In the genomic region with DNA sequence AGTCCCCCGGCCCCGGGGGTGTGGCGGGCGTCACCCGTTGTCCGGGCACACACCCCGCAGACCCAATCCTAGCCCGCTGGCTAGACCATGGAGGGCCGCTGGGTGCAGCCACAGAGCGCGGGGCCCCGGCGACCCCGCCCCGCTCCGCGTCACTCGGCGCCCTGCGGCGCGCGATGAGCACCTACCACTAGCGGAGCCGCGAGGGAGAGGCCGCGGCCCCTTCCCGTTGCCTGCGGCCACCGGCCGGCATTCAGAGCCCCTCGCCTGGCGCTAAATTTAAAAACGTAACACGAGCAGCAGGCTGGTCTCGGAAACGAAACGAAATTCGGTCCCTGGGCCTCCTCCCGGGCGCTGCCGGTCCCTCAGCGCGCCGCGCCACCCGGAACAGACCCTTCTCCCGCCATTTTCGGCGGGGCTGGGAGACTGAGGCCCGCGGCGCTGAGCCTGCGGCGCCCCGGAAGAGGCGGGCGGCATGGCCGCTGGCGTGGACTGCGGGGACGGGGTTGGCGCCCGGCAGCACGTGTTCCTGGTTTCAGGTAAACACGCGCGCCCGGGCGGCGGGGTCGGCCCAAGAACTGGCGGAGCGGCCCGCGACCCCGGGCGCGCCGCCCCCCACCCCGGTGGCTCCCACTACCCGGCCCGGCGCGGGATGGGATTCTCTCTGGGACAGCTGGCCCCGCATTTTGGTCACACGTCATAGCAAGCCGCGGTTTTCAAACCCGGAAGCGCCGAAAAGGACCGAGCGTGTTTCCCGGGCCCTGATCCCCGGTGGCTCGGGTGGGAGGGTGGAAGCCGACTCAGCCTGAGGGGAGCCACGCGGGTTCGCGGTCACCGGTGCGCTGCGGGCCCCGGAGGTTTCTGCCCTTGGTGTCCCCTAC, we compare ENCODE assay signal across 1 cellular context.
A peak's percentile ranks its signal among the peaks of the same experiment; 100 is the strongest.
TF ChIP-seq lines count a peak whose summit lies in the region.

A gene with protein sequence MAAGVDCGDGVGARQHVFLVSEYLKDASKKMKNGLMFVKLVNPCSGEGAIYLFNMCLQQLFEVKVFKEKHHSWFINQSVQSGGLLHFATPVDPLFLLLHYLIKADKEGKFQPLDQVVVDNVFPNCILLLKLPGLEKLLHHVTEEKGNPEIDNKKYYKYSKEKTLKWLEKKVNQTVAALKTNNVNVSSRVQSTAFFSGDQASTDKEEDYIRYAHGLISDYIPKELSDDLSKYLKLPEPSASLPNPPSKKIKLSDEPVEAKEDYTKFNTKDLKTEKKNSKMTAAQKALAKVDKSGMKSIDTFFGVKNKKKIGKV (plus strand): TSS at position 187 of the 878 bp plus-strand sequence. CDS start 286 bp downstream, at position 473.

TF ChIP-seq in HEK293, 187 proteins besides CTCF, POLR2A, EP300 and RAD21 (continued from another document and continues in another):
- peak; percentile 67 for TF ChIP-seq ZIC2 (tag by site-specific recombination; IDR thresholded peaks at IDR 0.05)
- no peak for TF ChIP-seq ZNF670 (tag by site-specific recombination; IDR thresholded peaks at IDR 0.05; ENCODE audit: low read depth)
- TF ChIP-seq, protein P1, sequence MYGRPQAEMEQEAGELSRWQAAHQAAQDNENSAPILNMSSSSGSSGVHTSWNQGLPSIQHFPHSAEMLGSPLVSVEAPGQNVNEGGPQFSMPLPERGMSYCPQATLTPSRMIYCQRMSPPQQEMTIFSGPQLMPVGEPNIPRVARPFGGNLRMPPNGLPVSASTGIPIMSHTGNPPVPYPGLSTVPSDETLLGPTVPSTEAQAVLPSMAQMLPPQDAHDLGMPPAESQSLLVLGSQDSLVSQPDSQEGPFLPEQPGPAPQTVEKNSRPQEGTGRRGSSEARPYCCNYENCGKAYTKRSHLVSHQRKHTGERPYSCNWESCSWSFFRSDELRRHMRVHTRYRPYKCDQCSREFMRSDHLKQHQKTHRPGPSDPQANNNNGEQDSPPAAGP (tag by site-specific recombination; IDR thresholded peaks at IDR 0.05): 0 out of 2 replicates have a peak, but pooled peaks have one; percentile 35
- TF ChIP-seq ZNF558 (tag by site-specific recombination; IDR thresholded peaks at IDR 0.05): no peak
- no peak for TF ChIP-seq ZNF155 (tag by site-specific recombination; IDR thresholded peaks at IDR 0.05)
- TF ChIP-seq ZNF302 (tag by site-specific recombination; IDR thresholded peaks at IDR 0.05; ENCODE audit: low read depth): no peak
- no peak for TF ChIP-seq MYNN (tag by site-specific recombination; IDR thresholded peaks at IDR 0.05; ENCODE audit: borderline replicate concordance)
- peak; percentile 58 for TF ChIP-seq SP3 (tag by site-specific recombination; IDR thresholded peaks at IDR 0.05)
- TF ChIP-seq ZSCAN18 (tag by site-specific recombination; IDR thresholded peaks at IDR 0.05): no peak
- TF ChIP-seq ZNF621 (tag by site-specific recombination; IDR thresholded peaks at IDR 0.05): no peak
- no peak for TF ChIP-seq ZNF776 (tag by site-specific recombination; IDR thresholded peaks at IDR 0.05; ENCODE audit: borderline replicate concordance)
- no peak for TF ChIP-seq ZNF585B (tag by site-specific recombination; IDR thresholded peaks at IDR 0.05)
- no peak for TF ChIP-seq ZFHX2 (tag by site-specific recombination; conservative IDR thresholded peaks at IDR 0.05)
- TF ChIP-seq ZNF404 (tag by site-specific recombination; IDR thresholded peaks at IDR 0.05): no peak
- peak; percentile 87 for TF ChIP-seq ZBTB20 (tag by site-specific recombination; IDR thresholded peaks at IDR 0.05)
- no peak for TF ChIP-seq HOXC10 (CRISPR knock-in tag; IDR thresholded peaks at IDR 0.05)
- no peak for TF ChIP-seq ZNF747 (tag by site-specific recombination; IDR thresholded peaks at IDR 0.05)
- TF ChIP-seq ZNF626 (tag by site-specific recombination; IDR thresholded peaks at IDR 0.05): no peak
- peak; percentile 73; the same call in 1 of the 2 replicates for TF ChIP-seq KLF10 (tag by site-specific recombination; IDR thresholded peaks at IDR 0.05)
- TF ChIP-seq BCL11B (tag by site-specific recombination; IDR thresholded peaks at IDR 0.05; ENCODE audit: low read depth): peak; percentile 53; the same call in 1 of the 2 replicates
- 0 out of 2 replicates have a peak, but pooled peaks have one; percentile 31 for TF ChIP-seq ZNF324 (tag by site-specific recombination; IDR thresholded peaks at IDR 0.05)
- TF ChIP-seq ZNF610 (tag by site-specific recombination; IDR thresholded peaks at IDR 0.05; ENCODE audit: borderline replicate concordance): no peak
- TF ChIP-seq ZEB2 (tag by site-specific recombination; IDR thresholded peaks at IDR 0.05): peak; percentile 69
- TF ChIP-seq, protein P2, sequence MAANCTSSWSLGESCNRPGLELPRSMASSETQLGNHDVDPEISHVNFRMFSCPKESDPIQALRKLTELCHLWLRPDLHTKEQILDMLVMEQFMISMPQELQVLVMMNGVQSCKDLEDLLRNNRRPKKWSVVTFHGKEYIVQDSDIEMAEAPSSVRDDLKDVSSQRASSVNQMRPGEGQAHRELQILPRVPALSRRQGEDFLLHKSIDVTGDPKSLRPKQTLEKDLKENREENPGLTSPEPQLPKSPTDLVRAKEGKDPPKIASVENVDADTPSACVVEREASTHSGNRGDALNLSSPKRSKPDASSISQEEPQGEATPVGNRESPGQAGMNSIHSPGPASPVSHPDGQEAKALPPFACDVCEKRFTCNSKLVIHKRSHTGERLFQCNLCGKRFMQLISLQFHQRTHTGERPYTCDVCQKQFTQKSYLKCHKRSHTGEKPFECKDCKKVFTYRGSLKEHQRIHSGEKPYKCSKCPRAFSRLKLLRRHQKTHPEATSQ (tag by site-specific recombination; IDR thresholded peaks at IDR 0.05): 0 out of 2 replicates have a peak, but pooled peaks have one; percentile 68
- TF ChIP-seq ZBTB21 (tag by site-specific recombination; IDR thresholded peaks at IDR 0.05): no peak; the same call in 1 of the 2 replicates
- TF ChIP-seq KLF7 (tag by site-specific recombination; IDR thresholded peaks at IDR 0.05; ENCODE audit: borderline replicate concordance): peak; percentile 44; the same call in 1 of the 2 replicates
- TF ChIP-seq KLF8 (tag by site-specific recombination; IDR thresholded peaks at IDR 0.05): peak; percentile 49; the same call in 1 of the 2 replicates
- TF ChIP-seq ZFP69B (tag by site-specific recombination; IDR thresholded peaks at IDR 0.05): peak; percentile 62; the same call in 1 of the 2 replicates
- TF ChIP-seq ZNF133 (tag by site-specific recombination; IDR thresholded peaks at IDR 0.05): no peak
- TF ChIP-seq ZNF24 (tag by site-specific recombination; IDR thresholded peaks at IDR 0.05): peak; percentile 51; the same call in 1 of the 2 replicates
- no peak for TF ChIP-seq ZNF571 (tag by site-specific recombination; IDR thresholded peaks at IDR 0.05)
- no peak for TF ChIP-seq RBAK (tag by site-specific recombination; IDR thresholded peaks at IDR 0.05)
- peak; percentile 80 for TF ChIP-seq KLF9 (tag by site-specific recombination; IDR thresholded peaks at IDR 0.05; ENCODE audit: low read depth)
- TF ChIP-seq ZNF248 (tag by site-specific recombination; IDR thresholded peaks at IDR 0.05): no peak
- peak; percentile 76 for TF ChIP-seq ZNF660 (tag by site-specific recombination; IDR thresholded peaks at IDR 0.05)
- no peak for TF ChIP-seq ZNF239 (tag by site-specific recombination; IDR thresholded peaks at IDR 0.05)
- no peak for TF ChIP-seq ZNF623 (tag by site-specific recombination; IDR thresholded peaks at IDR 0.05)
- peak; percentile 87 for TF ChIP-seq GLIS2 (tag by site-specific recombination; IDR thresholded peaks at IDR 0.05)
- TF ChIP-seq ZNF335 (tag by site-specific recombination; conservative IDR thresholded peaks at IDR 0.05): peak; percentile 74
- TF ChIP-seq ZNF121 (tag by site-specific recombination; IDR thresholded peaks at IDR 0.05): no peak
- TF ChIP-seq ZNF174 (tag by site-specific recombination; IDR thresholded peaks at IDR 0.05): no peak
- TF ChIP-seq TCF7L2 (IDR thresholded peaks at IDR 0.05; ENCODE audit: borderline replicate concordance, low read depth, low read length): no peak
- peak; percentile 94 for TF ChIP-seq ZBTB26 (tag by site-specific recombination; optimal IDR thresholded peaks at IDR 0.05)
- TF ChIP-seq GLIS1 (tag by site-specific recombination; IDR thresholded peaks at IDR 0.05): peak; percentile 37; the same call in 1 of the 2 replicates
- TF ChIP-seq GFI1B (tag by site-specific recombination; IDR thresholded peaks at IDR 0.05): no peak
- TF ChIP-seq ZSCAN30 (tag by site-specific recombination; IDR thresholded peaks at IDR 0.05): peak; percentile 98
- no peak for TF ChIP-seq ZNF560 (tag by site-specific recombination; IDR thresholded peaks at IDR 0.05; ENCODE audit: borderline replicate concordance)
- TF ChIP-seq ZBTB11 (tag by site-specific recombination; conservative IDR thresholded peaks at IDR 0.05; ENCODE audit: low read depth): no peak; the same call in 1 of the 2 replicates
- TF ChIP-seq ZNF548 (tag by site-specific recombination; IDR thresholded peaks at IDR 0.05): no peak
- TF ChIP-seq ZNF112 (tag by site-specific recombination; IDR thresholded peaks at IDR 0.05): no peak
- no peak for TF ChIP-seq AEBP2 (tag by site-specific recombination; IDR thresholded peaks at IDR 0.05; ENCODE audit: borderline replicate concordance)
- TF ChIP-seq ZBTB48 (tag by site-specific recombination; IDR thresholded peaks at IDR 0.05): peak; percentile 82
- TF ChIP-seq, protein P3, sequence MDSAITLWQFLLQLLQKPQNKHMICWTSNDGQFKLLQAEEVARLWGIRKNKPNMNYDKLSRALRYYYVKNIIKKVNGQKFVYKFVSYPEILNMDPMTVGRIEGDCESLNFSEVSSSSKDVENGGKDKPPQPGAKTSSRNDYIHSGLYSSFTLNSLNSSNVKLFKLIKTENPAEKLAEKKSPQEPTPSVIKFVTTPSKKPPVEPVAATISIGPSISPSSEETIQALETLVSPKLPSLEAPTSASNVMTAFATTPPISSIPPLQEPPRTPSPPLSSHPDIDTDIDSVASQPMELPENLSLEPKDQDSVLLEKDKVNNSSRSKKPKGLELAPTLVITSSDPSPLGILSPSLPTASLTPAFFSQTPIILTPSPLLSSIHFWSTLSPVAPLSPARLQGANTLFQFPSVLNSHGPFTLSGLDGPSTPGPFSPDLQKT (IDR thresholded peaks at IDR 0.05; ENCODE audit: borderline replicate concordance, low read depth, low read length): no peak
- TF ChIP-seq ZNF2 (tag by site-specific recombination; IDR thresholded peaks at IDR 0.05): 0 out of 2 replicates have a peak, but pooled peaks have one; percentile 17
- no peak for TF ChIP-seq ZSCAN23 (tag by site-specific recombination; IDR thresholded peaks at IDR 0.05)
- peak; percentile 96 for TF ChIP-seq ZBTB8A (tag by site-specific recombination; IDR thresholded peaks at IDR 0.05)
